Comparison of ENCODE assay signal across 2 cellular contexts in the genomic region with DNA sequence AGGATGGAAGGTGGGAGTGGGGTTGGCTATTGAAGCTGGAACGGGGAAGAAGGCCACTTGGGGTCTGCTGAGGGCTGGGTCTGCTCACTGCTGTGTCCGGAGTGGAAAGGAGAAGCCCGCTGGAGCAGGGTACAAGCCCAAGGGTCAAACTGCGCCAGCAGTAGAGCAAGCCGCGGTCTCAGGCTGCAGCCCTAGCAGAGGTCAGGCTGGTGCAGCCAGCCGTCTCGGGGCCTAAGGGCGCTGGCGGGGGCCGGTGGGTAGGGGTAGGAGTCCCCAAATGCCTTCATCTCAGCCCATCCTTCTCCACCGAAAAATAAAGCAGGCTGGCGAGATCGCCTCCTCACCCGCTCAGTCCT.
TF ChIP-seq lines count a peak whose summit lies in the region.

No MANE protein-coding gene starts in this region.

TF ChIP-seq in A549, 52 proteins besides CTCF, POLR2A, EP300 and RAD21 (continued from another document):
- TF ChIP-seq USF2 (IDR thresholded peaks at IDR 0.05) (no peak), CHD2 (IDR thresholded peaks at IDR 0.05; ENCODE audit: low read length, partially characterized antibody) (no peak)
- TF ChIP-seq, protein P1, sequence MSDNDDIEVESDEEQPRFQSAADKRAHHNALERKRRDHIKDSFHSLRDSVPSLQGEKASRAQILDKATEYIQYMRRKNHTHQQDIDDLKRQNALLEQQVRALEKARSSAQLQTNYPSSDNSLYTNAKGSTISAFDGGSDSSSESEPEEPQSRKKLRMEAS (IDR thresholded peaks at IDR 0.05) = no peak
- TF ChIP-seq, protein P2, sequence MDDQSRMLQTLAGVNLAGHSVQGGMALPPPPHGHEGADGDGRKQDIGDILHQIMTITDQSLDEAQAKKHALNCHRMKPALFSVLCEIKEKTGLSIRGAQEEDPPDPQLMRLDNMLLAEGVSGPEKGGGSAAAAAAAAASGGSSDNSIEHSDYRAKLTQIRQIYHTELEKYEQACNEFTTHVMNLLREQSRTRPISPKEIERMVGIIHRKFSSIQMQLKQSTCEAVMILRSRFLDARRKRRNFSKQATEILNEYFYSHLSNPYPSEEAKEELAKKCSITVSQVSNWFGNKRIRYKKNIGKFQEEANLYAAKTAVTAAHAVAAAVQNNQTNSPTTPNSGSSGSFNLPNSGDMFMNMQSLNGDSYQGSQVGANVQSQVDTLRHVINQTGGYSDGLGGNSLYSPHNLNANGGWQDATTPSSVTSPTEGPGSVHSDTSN (IDR thresholded peaks at IDR 0.05) = no peak
TF ChIP-seq in A549: peak in this region for 0.

TF ChIP-seq in H1, 55 proteins besides CTCF, POLR2A, EP300 and RAD21 (continued from another document):
- TF ChIP-seq HDAC6 (IDR thresholded peaks at IDR 0.05; ENCODE audit: low read depth, low read length) (no peak), SUZ12 (IDR thresholded peaks at IDR 0.05; ENCODE audit: low read length) (no peak), TAF7 (optimal IDR thresholded peaks at IDR 0.05; ENCODE audit: borderline replicate concordance, low read depth, low read length) (no peak), JUN (IDR thresholded peaks at IDR 0.05; ENCODE audit: low read depth, low read length) (no peak), BACH1 (IDR thresholded peaks at IDR 0.05; ENCODE audit: low read length) (no peak), SP4 (IDR thresholded peaks at IDR 0.05; ENCODE audit: low read length) (no peak), NRF1 (IDR thresholded peaks at IDR 0.05; ENCODE audit: low read depth, low read length) (no peak), USF2 (IDR thresholded peaks at IDR 0.05; ENCODE audit: low read length) (no peak), E2F6 (IDR thresholded peaks at IDR 0.05) (no peak)
- TF ChIP-seq, protein P1 (IDR thresholded peaks at IDR 0.05) = no peak
